In genomic region chr3:2198880-2199279, GRCh38 we compare ENCODE assay signal across 19 cellular contexts.
DNase-seq lines count a peak whose midpoint lies in the region; FAIRE-seq and TF ChIP-seq lines count a peak whose summit lies in the region.
"Had no signal": no experiment of that assay in that cellular context is flagged by ENCODE, and none has a peak within 500 bp of the region (broad histone marks: within the 10 kb centered on the region; RNA-seq: fewer than 3 reads in every experiment).

No MANE protein-coding gene starts in this region.

- TF ChIP-seq RAD21 in H1 (IDR thresholded peaks at IDR 0.05 in 1 of 2, conservative IDR thresholded peaks at IDR 0.05 in 1 of 2; ENCODE audit: low read depth in 2 of 2, low read length in 2 of 2) = peak; percentile 31 to 34; a peak in 2 of 4 replicates

- H3K36me3 ChIP-seq in H1 (ENCODE audit: control insufficient read depth in 2 of 4, insufficient read depth in 4 of 4, low read length in 3 of 4) = no peaks in the 10 kb centered on the region

- no peak overlapping the region for H2BK5ac ChIP-seq in H1 (ENCODE audit: low read depth, low read length)

- no peak overlapping the region for H3K18ac ChIP-seq in H1 (ENCODE audit: extremely low read depth, low read length)

- DNase-seq in COLO829 (ENCODE audit: low spot score) = peak; percentile 2
- peak; percentile 7 for DNase-seq in SK-MEL-5 (ENCODE audit: low read depth, low spot score)
- DNase-seq in H1 (ENCODE audit: low read depth in 1 of 2, low spot score in 2 of 2) = no peak
- DNase-seq in retina = peak; percentile 65
- no peak for DNase-seq in NCI-H345 (lab: John Stamatoyannopoulos, UW)
- no peak for DNase-seq in MV-4-11 (lab: John Stamatoyannopoulos, UW)
- DNase-seq in DMS 273 (lab: John Stamatoyannopoulos, UW; ENCODE audit: unreplicated experiment) = no peak
- DNase-seq: AML-193; CD4-positive, alpha-beta T cell; DMS79 treated with DMSO at 0.1 percent for 48 hours; GM23248; HCEC 1CT had no signal

- H2BK120ac ChIP-seq in H1 (replicated peaks; ENCODE audit: low read depth, low read length) = no peak overlapping the region

- H4K20me1 ChIP-seq in H1 (replicated peaks in 1 of 2; ENCODE audit: control insufficient read depth in 1 of 2, insufficient read depth in 2 of 2, low read length in 2 of 2) = no peaks in the 10 kb centered on the region

- peaks cover 0 to 3% (median 0%) of the 10 kb centered on the region in 4 experiments; a peak in 1 of 7 replicates for H3K4me1 ChIP-seq in H1 (replicated peaks in 1 of 4; ENCODE audit: control insufficient read depth in 3 of 4, insufficient read depth in 4 of 4, low read length in 3 of 4)
- H3K4me1 ChIP-seq: A549 had no signal

- no peaks in the 10 kb centered on the region for H3K27me3 ChIP-seq in H1 (replicated peaks in 1 of 4; ENCODE audit: control insufficient read depth in 3 of 4, extremely low read depth in 1 of 4, insufficient read depth in 3 of 4, low read length in 3 of 4)

- no peak overlapping the region for H3K23ac ChIP-seq in H1 (ENCODE audit: insufficient read length)

- H2BK20ac ChIP-seq in H1 (ENCODE audit: low read length) = no peak overlapping the region

- TF ChIP-seq EP300 in H1 (IDR thresholded peaks at IDR 0.05; ENCODE audit: borderline replicate concordance in 1 of 2, low read depth in 2 of 2, low read length in 2 of 2) = no peak

- H3K9ac ChIP-seq in H1 (replicated peaks in 1 of 4; ENCODE audit: extremely low read depth in 1 of 4, low read depth in 3 of 4, low read length in 3 of 4) = no peak overlapping the region
- H3K9ac ChIP-seq: GM23248 had no signal

- H3K27ac ChIP-seq in H1 (ENCODE audit: low read depth, low read length) = no peak overlapping the region
- H3K27ac ChIP-seq: 22Rv1, A549, C4-2B, GM23248, HL-60 had no signal

- no peak for FAIRE-seq in H1 (lab: Jason Lieb, UNC)
- FAIRE-seq: A549, GM12891, GM18507, H54 had no signal

- H3K4ac ChIP-seq in H1 (replicated peaks; ENCODE audit: insufficient read length, low read depth, low read length) = no peak overlapping the region

- H4K5ac ChIP-seq in H1 (ENCODE audit: insufficient read length, low read depth, low read length) = no peak overlapping the region

- H3K4me3 ChIP-seq in H1 (ENCODE audit: extremely low read depth in 1 of 4, insufficient read depth in 2 of 4, low read depth in 3 of 4, low read length in 4 of 4) = no peak overlapping the region
- H3K4me3 ChIP-seq: A549, GM23248 had no signal

- 85% methylated on average over 3 of the region's 3 CpGs; no CpG with 5 or more reads in 1 of the 2 experiments for WGBS in H1 (ENCODE audit: extremely low coverage in 1 of 2, insufficient coverage in 1 of 2, insufficient read length in 1 of 2, insufficient replicate concordance in 2 of 2, low coverage in 1 of 2, low lambda C conversion rate in 2 of 2, missing lambda C conversion rate in 1 of 2), 2 experiments

- H3K56ac ChIP-seq in H1 (replicated peaks; ENCODE audit: insufficient read length, low read depth, low read length) = no peak overlapping the region

- POLR2A ChIA-PET in H1 (lab: Charles Lee; ENCODE audit: partially characterized antibody) = no interaction called here

- no peaks in the 10 kb centered on the region for H3K79me2 ChIP-seq in H1 (ENCODE audit: control insufficient read depth in 1 of 2, insufficient read depth in 2 of 2, low read length in 2 of 2)

- TF ChIP-seq POLR2A in H1 (IDR thresholded peaks at IDR 0.05; ENCODE audit: control extremely low read depth in 1 of 2, low read depth in 2 of 2, low read length in 2 of 2) = no peak

- H3K79me1 ChIP-seq in H1 (ENCODE audit: low read depth, low read length) = no peaks in the 10 kb centered on the region

- no peak overlapping the region for H3K14ac ChIP-seq in H1 (ENCODE audit: insufficient read length)

- H3K9me3 ChIP-seq in H1 (ENCODE audit: insufficient read depth in 2 of 2, low read depth in 1 of 2, low read length in 1 of 2) = no peaks in the 10 kb centered on the region
- H3K9me3 ChIP-seq: A549 had no signal

- no peak overlapping the region for H4K91ac ChIP-seq in H1 (replicated peaks; ENCODE audit: insufficient read length, low read length)

- no peak overlapping the region for H2BK15ac ChIP-seq in H1 (ENCODE audit: low read length)

- no peak overlapping the region for H2BK12ac ChIP-seq in H1 (ENCODE audit: low read depth, low read length)

- no peak overlapping the region for H2AFZ ChIP-seq in H1 (ENCODE audit: low read length)
- H2AFZ ChIP-seq: GM23248 had no signal

- no peaks in the 10 kb centered on the region; the same call in 1 of the 2 replicates for H3K23me2 ChIP-seq in H1 (ENCODE audit: low read depth, low read length)

- CTCF ChIA-PET in H1 (lab: Charles Lee; ENCODE audit: partially characterized antibody) = interaction anchor here (0.9 to 1.3 kb wide), 3 partner anchors 8 to 43 kb away, joined by 3 to 4 read pairs (median 3); no protein-coding TSS in a partner anchor

- in situ Hi-C loops in SK-MEL-5 (cut with HindIII; ENCODE audit: low pct_unique_long_range_greater_than_20kb, low sequenced_read_pairs) = no loop called here

- TF ChIP-seq CTCF in H1 (IDR thresholded peaks at IDR 0.05; ENCODE audit: control extremely low read depth in 1 of 3, insufficient read depth in 1 of 3, low read depth in 1 of 3, low read length in 3 of 3) = peak in 1 of 3 experiments; percentile 20; a peak in 1 of 4 replicates

- H2AK5ac ChIP-seq in H1 (ENCODE audit: low read depth, low read length) = no peak overlapping the region

- no peak overlapping the region for H4K8ac ChIP-seq in H1 (ENCODE audit: extremely low read depth, insufficient read depth, low read length)

- H3K4me2 ChIP-seq in H1 (ENCODE audit: insufficient read depth in 1 of 2, low read depth in 2 of 2, low read length in 2 of 2) = no peak overlapping the region
- H3K4me2 ChIP-seq: A549 had no signal

TF ChIP-seq in H1, 55 proteins besides CTCF, POLR2A, EP300 and RAD21:
- TF ChIP-seq YY1 (IDR thresholded peaks at IDR 0.05; ENCODE audit: low read depth, low read length) = no peak
- no peak for TF ChIP-seq SP2 (IDR thresholded peaks at IDR 0.05; ENCODE audit: low read length)
- no peak for TF ChIP-seq POLR2AphosphoS5 (IDR thresholded peaks at IDR 0.05; ENCODE audit: low read depth, low read length)
- no peak for TF ChIP-seq TBP (IDR thresholded peaks at IDR 0.05; ENCODE audit: low read depth, low read length)
- no peak for TF ChIP-seq TCF12 (IDR thresholded peaks at IDR 0.05; ENCODE audit: low read depth, low read length)
- no peak for TF ChIP-seq KDM1A (IDR thresholded peaks at IDR 0.05; ENCODE audit: borderline replicate concordance, low read length)
- TF ChIP-seq POU5F1 (IDR thresholded peaks at IDR 0.05; ENCODE audit: low read depth, low read length) = no peak
- no peak for TF ChIP-seq FOSL1 (IDR thresholded peaks at IDR 0.05; ENCODE audit: insufficient read depth, low read depth, low read length)
- no peak for TF ChIP-seq BACH1 (IDR thresholded peaks at IDR 0.05; ENCODE audit: low read length)
- no peak for TF ChIP-seq RNF2 (IDR thresholded peaks at IDR 0.05; ENCODE audit: borderline replicate concordance, low read depth, low read length, missing control alignments, poor library complexity, severe bottlenecking)
- TF ChIP-seq MAFK (IDR thresholded peaks at IDR 0.05; ENCODE audit: low read depth, low read length) = no peak
- no peak for TF ChIP-seq BRCA1 (IDR thresholded peaks at IDR 0.05; ENCODE audit: low read depth, low read length)
- no peak for TF ChIP-seq GTF2F1 (IDR thresholded peaks at IDR 0.05; ENCODE audit: borderline replicate concordance, low read depth, low read length)
- no peak for TF ChIP-seq TEAD4 (IDR thresholded peaks at IDR 0.05; ENCODE audit: low read depth, low read length)

Comparison
In these comparisons a context has a peak if more than half of its experiments do, and no peak if none do; other contexts are left out.
1. DNase-seq: peak in COLO829 (single experiment), SK-MEL-5 (single experiment) and retina (single experiment); none in H1 (0 of 2), NCI-H345 (single experiment), MV-4-11 (single experiment) and DMS 273 (single experiment).